In genomic region chr17:16987830-16988601, GRCh38 we compare ENCODE assay signal across 8 cellular contexts. TPM values are rescaled to one million over a fixed set of nuclear protein-coding genes. Genes with fewer than 3 reads are reported as not detected.
DNase-seq lines count a peak whose midpoint lies in the region; ATAC-seq and TF ChIP-seq lines count a peak whose summit lies in the region.

No MANE protein-coding gene starts in this region.

- peak; percentile 91 for DNase-seq in GM03348 (ENCODE audit: low spot score)
- peak; percentile 80 for DNase-seq in KBM-7
- peak; percentile 65 for DNase-seq in activated CD4-positive, CD25-positive, alpha-beta regulatory T cell treated with anti-CD3 and anti-CD28 coated beads, Interleukin-2, amount 50 U/mL, for 72 hours
- DNase-seq in dermis blood vessel endothelial cell: peak; percentile 12
- peak; percentile 64 for DNase-seq in mucosa of gallbladder (ENCODE audit: low spot score)
- peak; percentile 70 for DNase-seq in stromal cell of bone marrow (ENCODE audit: low read depth)
- DNase-seq in type B pancreatic cell (ENCODE audit: extremely low spot score, unreplicated experiment): no peak

- ATAC-seq in GM21717 (IDR thresholded peaks at IDR 0.05; ENCODE audit: unreplicated experiment): peak; percentile 60

- no peaks in the 10 kb centered on the region for H3K4me1 Mint-ChIP-seq in type B pancreatic cell (ENCODE audit: unreplicated experiment)

- H3K4me3 Mint-ChIP-seq in type B pancreatic cell: no peak overlapping the region

- TF ChIP-seq CTCF in type B pancreatic cell (conservative IDR thresholded peaks at IDR 0.05): no peak

- H3K36me3 Mint-ChIP-seq in type B pancreatic cell: no peaks in the 10 kb centered on the region

- no peaks in the 10 kb centered on the region for H3K9me3 Mint-ChIP-seq in type B pancreatic cell

- no peak overlapping the region for H3K27ac Mint-ChIP-seq in type B pancreatic cell

- in situ Hi-C loops in KBM-7 (cut with MboI; ENCODE audit: low pct_unique_long_range_greater_than_20kb, low sequenced_read_pairs): loop anchor here (5.0 kb wide), 1 partner anchor 66 kb away; no protein-coding TSS in a partner anchor

- peaks cover 10% of the 10 kb centered on the region for H3K27me3 Mint-ChIP-seq in type B pancreatic cell

RNA-seq across cellular contexts. Expression of gene TNFRSF13B, which starts 16.1 kb away (rescaled TPM):
- not detected in 2 replicates for total RNA-seq in dermis blood vessel endothelial cell
- total RNA-seq in mucosa of gallbladder: 0.32 TPM
- not detected in 2 replicates for total RNA-seq in type B pancreatic cell (ENCODE audit: low replicate concordance)

RNA-seq across cellular contexts. Expression of gene MPRIP, which starts 54.2 kb away (rescaled TPM):
- 105 and 175 TPM in 2 replicates for total RNA-seq in dermis blood vessel endothelial cell
- total RNA-seq in mucosa of gallbladder: 263 TPM
- total RNA-seq in type B pancreatic cell (ENCODE audit: low replicate concordance): 275 and 367 TPM in 2 replicates
